8 cellular contexts compared by ENCODE assay signal in genomic region chr21:36060159-36060921, GRCh38. TPM values are rescaled to one million over a fixed set of nuclear protein-coding genes. Genes with fewer than 3 reads are reported as not detected.
DNase-seq lines count a peak whose midpoint lies in the region; ATAC-seq and TF ChIP-seq lines count a peak whose summit lies in the region.

TSS of gene SETD4 (minus strand) at chr21:36060526. CDS start at chr21:36058888, 1,638 bp downstream.

- no peaks in the 10 kb centered on the region for H3K9me3 Mint-ChIP-seq in CD8-positive, alpha-beta T cell

- peaks cover 17% of the 10 kb centered on the region for H3K36me3 ChIP-seq in CD8-positive, alpha-beta T cell (ENCODE audit: insufficient read depth, low read length)

- peak within 1 kb of the TSS; percentile 98 for H3K27ac Mint-ChIP-seq in CD8-positive, alpha-beta T cell

- H3K4me1 Mint-ChIP-seq in CD8-positive, alpha-beta T cell (ENCODE audit: low read depth) = peaks cover 27% of the 10 kb centered on the region

- POLR2A ChIA-PET in CD8-positive, alpha-beta T cell (lab: Charles Lee) = interaction anchor here (0.8 to 2.0 kb wide), 9 partner anchors 10 to 1274 kb away, joined by 3 to 24 read pairs (median 4); partner anchors contain the start of genes CBR1 and MORC3

- H3K27me3 Mint-ChIP-seq in CD8-positive, alpha-beta T cell (ENCODE audit: low read depth) = no peaks in the 10 kb centered on the region

- H3K4me3 Mint-ChIP-seq in CD8-positive, alpha-beta T cell = peak within 1 kb of the TSS; percentile 96

- TF ChIP-seq CTCF in CD8-positive, alpha-beta T cell (IDR thresholded peaks at IDR 0.05) = no peak

- peaks cover 34% of the 10 kb centered on the region for H3K36me3 Mint-ChIP-seq in CD8-positive, alpha-beta T cell

- no peaks in the 10 kb centered on the region for H3K9me3 ChIP-seq in CD8-positive, alpha-beta T cell (ENCODE audit: low read length)

- peak; percentile 80 to 97 (median 92) for DNase-seq in CD8-positive, alpha-beta T cell
- peak; percentile 49 for DNase-seq in HS-27A (ENCODE audit: low read depth)
- DNase-seq in NK-92 (lab: John Stamatoyannopoulos, UW; ENCODE audit: unreplicated experiment) = peak; percentile 78
- DNase-seq in activated CD8-positive, alpha-beta memory T cell treated with anti-CD3 and anti-CD28 coated beads for 1 hour (ENCODE audit: extremely low read depth in 1 of 2, low read depth in 1 of 2) = peak; percentile 80 to 91
- DNase-seq in effector CD8-positive, alpha-beta T cell (lab: John Stamatoyannopoulos, UW) = peak; percentile 89
- DNase-seq in medulla oblongata (ENCODE audit: extremely low spot score) = peak; percentile 92
- peak; percentile 91 for DNase-seq in stimulated activated CD8-positive, alpha-beta memory T cell treated with anti-CD3 and anti-CD28 coated beads, Interleukin-12 subunit alpha, Interleukin-12 subunit beta, amount 100 ng/mL, for 1 hour (ENCODE audit: low read depth)

- CTCF ChIA-PET in CD8-positive, alpha-beta T cell (lab: Charles Lee) = interaction anchor here (1.1 to 2.4 kb wide), 6 partner anchors 9 to 52 kb away, joined by 3 to 7 read pairs (median 4); partner anchors contain the start of gene CBR1

- H3K27ac ChIP-seq in CD8-positive, alpha-beta T cell (ENCODE audit: low read depth, low read length) = peak within 1 kb of the TSS; percentile 69

- peaks cover 4% of the 10 kb centered on the region for H3K4me1 ChIP-seq in CD8-positive, alpha-beta T cell (ENCODE audit: insufficient read depth, low read length)

- no peaks in the 10 kb centered on the region for H3K27me3 ChIP-seq in CD8-positive, alpha-beta T cell (ENCODE audit: insufficient read depth, low read length)

- intact Hi-C loops in CD8-positive, alpha-beta T cell (cut with DNase I, micrococcal nuclease) = loop anchor here (1.0 to 10.0 kb wide), 12 partner anchors 9 to 1443 kb away; partner anchors contain the start of genes DOP1B (in 2 of the 2), DYRK1A (in 2 of the 2), MORC3 (in 2 of the 2) and CBR3 (in 1 of the 2)

- H3K4me3 ChIP-seq in CD8-positive, alpha-beta T cell (ENCODE audit: low read depth, low read length) = peak within 1 kb of the TSS; percentile 99

- peak; percentile 87 for ATAC-seq in CD8-positive, alpha-beta T cell
- ATAC-seq in GM19467 (IDR thresholded peaks at IDR 0.05; ENCODE audit: unreplicated experiment) = peak; percentile 84

RNA-seq across cellular contexts. Expression of gene SETD4, which starts in this region (rescaled TPM):
- total RNA-seq in CD8-positive, alpha-beta T cell = 10 to 100 TPM; 13.9 to 15.4 TPM

Comparison
In these comparisons a context has a peak if more than half of its experiments do, and no peak if none do; other contexts are left out.
1. Peak in every context shown above with its lines: DNase-seq, ATAC-seq, H3K4me3 ChIP-seq and H3K27ac ChIP-seq.